In the genomic region with DNA sequence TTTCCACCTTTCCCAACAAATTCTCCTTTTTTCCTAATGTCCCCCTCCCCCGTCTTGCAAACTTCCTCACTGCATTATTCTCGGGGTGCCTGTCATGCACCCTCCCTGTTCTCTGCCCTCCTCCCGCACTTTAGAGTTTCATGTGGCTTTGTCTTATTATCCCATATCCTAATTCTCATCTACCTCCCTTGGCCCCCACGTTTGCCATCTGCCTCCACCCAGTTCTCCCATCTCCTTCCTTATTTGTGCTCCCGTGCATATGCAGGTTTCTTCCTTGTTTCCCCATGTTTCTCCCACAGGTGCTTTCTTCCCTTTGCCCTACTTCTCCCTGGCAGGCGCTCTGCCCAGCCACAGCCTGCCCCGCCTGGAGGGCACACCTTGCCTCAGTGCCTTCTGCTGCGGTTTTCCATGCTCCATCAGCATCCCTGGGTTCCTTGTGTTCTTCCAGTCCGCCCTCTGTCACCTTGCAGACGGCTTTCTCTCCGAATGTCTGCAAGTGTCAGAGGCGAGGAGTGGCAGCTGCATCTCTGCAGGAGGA, we compare ENCODE assay signal across 1 cellular context.
TF ChIP-seq lines count a peak whose summit lies in the region.

No MANE protein-coding gene starts in this region.

TF ChIP-seq in SK-N-SH, 30 proteins besides CTCF, POLR2A, EP300 and RAD21 (continued from another document):
- TF ChIP-seq GATA2 (CRISPR knock-in tag; IDR thresholded peaks at IDR 0.05) (no peak), JUND (IDR thresholded peaks at IDR 0.05) (no peak), SMC3 (IDR thresholded peaks at IDR 0.05; ENCODE audit: low read depth, low read length) (no peak)
- TF ChIP-seq, protein P1, sequence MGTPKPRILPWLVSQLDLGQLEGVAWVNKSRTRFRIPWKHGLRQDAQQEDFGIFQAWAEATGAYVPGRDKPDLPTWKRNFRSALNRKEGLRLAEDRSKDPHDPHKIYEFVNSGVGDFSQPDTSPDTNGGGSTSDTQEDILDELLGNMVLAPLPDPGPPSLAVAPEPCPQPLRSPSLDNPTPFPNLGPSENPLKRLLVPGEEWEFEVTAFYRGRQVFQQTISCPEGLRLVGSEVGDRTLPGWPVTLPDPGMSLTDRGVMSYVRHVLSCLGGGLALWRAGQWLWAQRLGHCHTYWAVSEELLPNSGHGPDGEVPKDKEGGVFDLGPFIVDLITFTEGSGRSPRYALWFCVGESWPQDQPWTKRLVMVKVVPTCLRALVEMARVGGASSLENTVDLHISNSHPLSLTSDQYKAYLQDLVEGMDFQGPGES (IDR thresholded peaks at IDR 0.05; ENCODE audit: low read depth, low read length) = no peak
